ENCODE assay signal across 24 cellular contexts in the genomic region with DNA sequence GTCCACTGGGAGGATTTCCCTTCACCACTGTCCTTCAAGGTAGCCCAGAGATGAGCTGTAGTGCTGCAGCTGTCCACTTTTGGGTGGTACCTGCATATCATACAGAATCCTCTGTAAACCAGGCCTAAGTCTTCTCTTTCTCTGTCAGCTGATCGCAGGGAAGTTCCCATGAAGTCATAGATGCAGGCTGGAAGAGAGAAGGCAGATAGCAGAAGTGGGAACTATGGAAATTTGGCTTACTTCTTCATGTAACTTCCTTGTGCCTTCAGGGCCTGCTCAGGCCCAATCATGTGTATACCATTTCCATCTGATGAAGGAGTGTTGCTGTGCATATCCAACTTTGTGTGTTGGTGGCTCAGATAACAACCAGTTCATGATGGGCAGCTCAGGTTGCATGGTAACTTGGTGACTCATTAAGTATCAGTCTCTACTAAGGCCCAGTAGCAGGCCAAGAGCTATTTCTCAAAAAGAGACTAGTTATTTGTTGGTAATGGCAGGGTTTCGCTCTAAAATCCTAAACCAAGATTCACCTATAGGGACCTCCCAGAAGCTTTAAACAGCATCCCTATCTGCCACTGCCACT. TPM values are rescaled to one million over a fixed set of nuclear protein-coding genes. Genes with fewer than 3 reads are reported as not detected.
DNase-seq lines count a peak whose midpoint lies in the region; TF ChIP-seq lines count a peak whose summit lies in the region.
"Had no signal": no experiment of that assay in that cellular context is flagged by ENCODE, and none has a peak within 500 bp of the region (broad histone marks: within the 10 kb centered on the region; RNA-seq: fewer than 3 reads in every experiment).

No MANE protein-coding gene starts in this region.

- H3K36me3 Mint-ChIP-seq in MCF 10A (ENCODE audit: insufficient read depth, unreplicated experiment), result no peaks in the 10 kb centered on the region
- H3K36me3 Mint-ChIP-seq: mesothelial cell of epicardium had no signal

- H3K9me3 ChIP-seq in mammary epithelial cell (replicated peaks; ENCODE audit: insufficient read depth, low read length) (no peaks in the 10 kb centered on the region), esophagus squamous epithelium (no peaks in the 10 kb centered on the region)
- H3K9me3 ChIP-seq: A549; BLaER1 treated with 17β-estradiol and CSF1 and Interleukin-3, amounts not matched to agents 10 nM and 100 nM had no signal

- dilution Hi-C loops in mammary epithelial cell (cut with HindIII; ENCODE audit: low sequenced_read_pairs), result no loop called here

- POLR2A ChIA-PET in MCF 10A (lab: Yijun Ruan, JAX), result no interaction called here

- no peaks in the 10 kb centered on the region for H3K27me3 ChIP-seq in mammary epithelial cell (ENCODE audit: insufficient read depth, low read length)
- no peaks in the 10 kb centered on the region for H3K27me3 ChIP-seq in esophagus squamous epithelium
- H3K27me3 ChIP-seq: BLaER1 treated with 17β-estradiol and CSF1 and Interleukin-3, amounts not matched to agents 10 nM and 100 nM; cardiac muscle cell had no signal

- CTCF ChIA-PET in mammary epithelial cell (lab: Charles Lee; ENCODE audit: low non-redundant PET) (no interaction called here), MCF 10A (lab: Yijun Ruan, JAX) (interaction anchor here (0.5 kb wide), 1 partner anchor 82 kb away, joined by 5 read pairs; no protein-coding TSS in a partner anchor)

- H2AFZ ChIP-seq in mammary epithelial cell (ENCODE audit: low read depth, low read length), result no peak overlapping the region

- no peaks in the 10 kb centered on the region for H3K4me1 Mint-ChIP-seq in MCF 10A (ENCODE audit: insufficient read depth, unreplicated experiment)
- H3K4me1 Mint-ChIP-seq: mesothelial cell of epicardium had no signal

- H3K4me3 Mint-ChIP-seq in MCF 10A (ENCODE audit: unreplicated experiment), result no peak overlapping the region
- H3K4me3 Mint-ChIP-seq: mesothelial cell of epicardium, nephron progenitor cell had no signal

- no peaks in the 10 kb centered on the region for H3K36me3 ChIP-seq in mammary epithelial cell (ENCODE audit: insufficient read depth, low read length)
- no peaks in the 10 kb centered on the region for H3K36me3 ChIP-seq in esophagus squamous epithelium
- H3K36me3 ChIP-seq: BLaER1 treated with 17β-estradiol and CSF1 and Interleukin-3, amounts not matched to agents 10 nM and 100 nM; cardiac muscle cell had no signal

- no peak overlapping the region for H3K27ac Mint-ChIP-seq in MCF 10A (ENCODE audit: low read depth, unreplicated experiment)
- H3K27ac Mint-ChIP-seq: mesothelial cell of epicardium, nephron progenitor cell, progenitor cell of endocrine pancreas had no signal

- DNase-seq in mammary epithelial cell (peak; percentile 18), MCF 10A (ENCODE audit: unreplicated experiment) (no peak), NCI-H226 (peak; percentile 43), epithelial cell of esophagus (ENCODE audit: low read depth) (peak; percentile 39), esophagus squamous epithelium (lab: John Stamatoyannopoulos, UW) (no peak), C1 segment of cervical spinal cord (lab: John Stamatoyannopoulos, UW) (no peak), NCI-H345 treated with DMSO at 0.1 percent for 48 hours (lab: John Stamatoyannopoulos, UW; ENCODE audit: unreplicated experiment) (no peak), ACHN (no peak)
- DNase-seq: activated CD4-positive, alpha-beta T cell treated with anti-CD3 and anti-CD28 coated beads for 48 hours; activated gamma-delta T cell treated with Interleukin-2 at 50 U/mL for 16 hours; Kasumi-1; NCI-H1436; NCI-H2171; NCI-H748 treated with DMSO at 0.1 percent for 48 hours; nephron progenitor cell; stimulated activated CD4-positive, alpha-beta T cell treated with anti-CD3 and anti-CD28 coated beads, Interleukin-4, amount 100 ng/mL, for 1 hour; SW 1271 had no signal

- H4K20me1 ChIP-seq in mammary epithelial cell (ENCODE audit: insufficient read depth, low read length), result no peaks in the 10 kb centered on the region
- H4K20me1 ChIP-seq: BLaER1 treated with 17β-estradiol and CSF1 and Interleukin-3, amounts not matched to agents 10 nM and 100 nM had no signal

- in situ Hi-C loops in mammary epithelial cell (cut with MboI; ENCODE audit: low sequenced_read_pairs in 2 of 2), result no loop called here
- in situ Hi-C loops in ACHN (cut with HindIII; ENCODE audit: low pct_ligation_motif_present, low pct_unique_long_range_greater_than_20kb, low sequenced_read_pairs), result no loop called here

- no peaks in the 10 kb centered on the region for H3K9me3 Mint-ChIP-seq in MCF 10A (ENCODE audit: unreplicated experiment)
- H3K9me3 Mint-ChIP-seq: mesothelial cell of epicardium, nephron progenitor cell had no signal

- intact Hi-C loops in mammary epithelial cell (cut with micrococcal nuclease) (no loop called here), MCF 10A (cut with micrococcal nuclease) (no loop called here), esophagus squamous epithelium (cut with DNase I) (no loop called here)

- H3K27me3 Mint-ChIP-seq in MCF 10A (ENCODE audit: insufficient read depth, unreplicated experiment), result no peaks in the 10 kb centered on the region
- H3K27me3 Mint-ChIP-seq: progenitor cell of endocrine pancreas had no signal

- H3K4me2 ChIP-seq in mammary epithelial cell (ENCODE audit: insufficient read depth, low read depth, low read length), result no peak overlapping the region
- H3K4me2 ChIP-seq: A549 had no signal

- no TSS peak for BruUV-seq in mammary epithelial cell (replicated peaks; lab: Mats Ljungman, UMichigan)
- no TSS peak for BruUV-seq in MCF 10A (replicated peaks; lab: Mats Ljungman, UMichigan)

- H3K4me3 ChIP-seq in mammary epithelial cell (replicated peaks in 1 of 3; ENCODE audit: insufficient read depth in 1 of 3, low read depth in 2 of 3, low read length in 3 of 3), result no peak overlapping the region
- no peak overlapping the region for H3K4me3 ChIP-seq in epithelial cell of esophagus (ENCODE audit: low read length)
- H3K4me3 ChIP-seq in esophagus squamous epithelium, result no peak overlapping the region
- H3K4me3 ChIP-seq: A549; BLaER1 treated with 17β-estradiol and CSF1 and Interleukin-3, amounts not matched to agents 10 nM and 100 nM; cardiac muscle cell; skin epidermis had no signal

- H3K79me2 ChIP-seq in mammary epithelial cell (ENCODE audit: insufficient read depth, low read length), result no peaks in the 10 kb centered on the region

- no peak for TF ChIP-seq POLR2A in esophagus squamous epithelium (IDR thresholded peaks at IDR 0.05)

- no peak for TF ChIP-seq CTCF in mammary epithelial cell (conservative IDR thresholded peaks at IDR 0.05 in 1 of 2, IDR thresholded peaks at IDR 0.05 in 1 of 2; ENCODE audit: extremely low read depth in 1 of 2, insufficient read depth in 1 of 2, low read depth in 1 of 2, low read length in 2 of 2)
- no peak for TF ChIP-seq CTCF in MCF 10A (IDR thresholded peaks at IDR 0.05; ENCODE audit: unreplicated experiment)
- no peak for TF ChIP-seq CTCF in epithelial cell of esophagus (IDR thresholded peaks at IDR 0.05; ENCODE audit: insufficient read depth, low read depth, low read length, missing control alignments)
- no peak for TF ChIP-seq CTCF in esophagus squamous epithelium (IDR thresholded peaks at IDR 0.05)

- 88% methylated on average over 2 of the region's 2 CpGs for WGBS in mammary epithelial cell (ENCODE audit: low coverage, missing lambda C conversion rate)
- 59 to 80% methylated on average over 2 of the region's 2 CpGs for WGBS in esophagus squamous epithelium, 2 donors

- H3K9ac ChIP-seq in mammary epithelial cell (ENCODE audit: insufficient read depth, low read length), result no peak overlapping the region
- H3K9ac ChIP-seq: BLaER1 treated with 17β-estradiol and CSF1 and Interleukin-3, amounts not matched to agents 10 nM and 100 nM had no signal

- no peak overlapping the region for H3K27ac ChIP-seq in mammary epithelial cell (ENCODE audit: insufficient read depth, low read depth, low read length)
- H3K27ac ChIP-seq in esophagus squamous epithelium, result no peak overlapping the region
- H3K27ac ChIP-seq: A549, cardiac muscle cell, epithelial cell of prostate had no signal

- H3K4me1 ChIP-seq in mammary epithelial cell (ENCODE audit: insufficient read depth, low read length) (no peaks in the 10 kb centered on the region), esophagus squamous epithelium (no peaks in the 10 kb centered on the region)
- H3K4me1 ChIP-seq: A549 had no signal

RNA-seq across cellular contexts. Expression of a gene that starts 53.1 kb away (rescaled TPM):
- total RNA-seq in mammary epithelial cell (10 to 100 TPM; 13.0 to 18.3 TPM), MCF 10A (2022) (9.5 and 11.1 TPM in 2 replicates), esophagus squamous epithelium (10 to 100 TPM in 3 of 4 donors, 1 to 10 TPM in 1; 7.2 to 15.2 (median 11.9) TPM)
- 6.9 TPM for polyA plus RNA-seq in mammary epithelial cell
- polyA minus RNA-seq in mammary epithelial cell, result 13.0 TPM

Comparison
In these comparisons a context has a peak if more than half of its experiments do, and no peak if none do; other contexts are left out.
1. DNase-seq: peak in mammary epithelial cell (single experiment), NCI-H226 (single experiment) and epithelial cell of esophagus (single experiment); none in MCF 10A (single experiment), esophagus squamous epithelium (single experiment), C1 segment of cervical spinal cord (0 of 14), NCI-H345 treated with DMSO at 0.1 percent for 48 hours (single experiment) and ACHN (single experiment).